ENCODE assay signal across 2 cellular contexts in genomic region chr12:11171953-11172675, GRCh38.
TF ChIP-seq lines count a peak whose summit lies in the region.

No MANE protein-coding gene starts in this region.

TF ChIP-seq in K562, 482 proteins besides CTCF, POLR2A, EP300 and RAD21 (continued from another document):
- TF ChIP-seq ZNF512 (tag; IDR thresholded peaks at IDR 0.05) (0 out of 2 replicates have a peak, but pooled peaks have one; percentile 40), HMBOX1 (IDR thresholded peaks at IDR 0.05) (0 out of 2 replicates have a peak, but pooled peaks have one; percentile 1), ZBTB40 (IDR thresholded peaks at IDR 0.05) (0 out of 2 replicates have a peak, but pooled peaks have one; percentile 19), ZBTB40 (CRISPR knock-in tag; IDR thresholded peaks at IDR 0.05) (no peak)

TF ChIP-seq in liver, 16 proteins besides CTCF, POLR2A, EP300 and RAD21:
- TF ChIP-seq JUND (IDR thresholded peaks at IDR 0.05) (peak in 1 of 2 donors; percentile 8), MAX (IDR thresholded peaks at IDR 0.05) (no peak)
TF ChIP-seq in liver: peak in this region for 1.
